19 cellular contexts compared by ENCODE assay signal in the genomic region with DNA sequence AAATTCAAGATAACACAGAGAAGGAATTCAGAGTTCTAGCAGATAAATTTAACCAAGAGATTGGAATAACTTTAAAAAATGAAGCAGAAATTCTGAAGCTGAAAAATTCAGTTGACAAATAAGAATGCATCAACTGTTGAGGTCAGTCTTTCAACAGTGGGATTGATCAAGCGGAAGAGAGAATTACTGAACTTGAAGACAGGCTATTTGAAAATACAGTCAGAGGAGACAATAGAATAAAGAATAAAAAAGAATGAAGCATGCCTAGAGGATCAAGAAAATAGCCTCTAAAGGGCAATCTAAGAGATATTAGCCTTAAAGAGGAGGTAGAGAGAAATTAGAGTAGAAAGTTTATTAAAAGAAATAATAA. TPM values are rescaled to one million over a fixed set of nuclear protein-coding genes. Genes with fewer than 3 reads are reported as not detected.
DNase-seq lines count a peak whose midpoint lies in the region; ATAC-seq, FAIRE-seq and TF ChIP-seq lines count a peak whose summit lies in the region.
"Had no signal": no experiment of that assay in that cellular context is flagged by ENCODE, and none has a peak within 500 bp of the region (broad histone marks: within the 10 kb centered on the region; RNA-seq: fewer than 3 reads in every experiment).

No MANE protein-coding gene starts in this region.

- H3F3A ChIP-seq in MM.1S (ENCODE audit: insufficient read depth, low read length): no peaks in the 10 kb centered on the region

- no peak overlapping the region for H2AFZ ChIP-seq in HepG2 (ENCODE audit: low read length)
- no peak overlapping the region for H2AFZ ChIP-seq in MM.1S (ENCODE audit: low read length)
- H2AFZ ChIP-seq: GM23248 had no signal

- H3K4me2 ChIP-seq in HepG2 (ENCODE audit: low read depth, low read length): peak overlapping the region; percentile 65
- no peak overlapping the region for H3K4me2 ChIP-seq in MM.1S (ENCODE audit: low read depth, low read length)
- H3K4me2 ChIP-seq: BLaER1 treated with 17β-estradiol and CSF1 and Interleukin-3, amounts not matched to agents 10 nM and 100 nM had no signal

- no peaks in the 10 kb centered on the region for H3K9me3 ChIP-seq in HepG2 (ENCODE audit: low read length)
- no peaks in the 10 kb centered on the region for H3K9me3 ChIP-seq in right lobe of liver
- peaks cover 21% of the 10 kb centered on the region for H3K9me3 ChIP-seq in endodermal cell (ENCODE audit: control insufficient read depth, low read length)
- no peaks in the 10 kb centered on the region for H3K9me3 ChIP-seq in MM.1S (replicated peaks; ENCODE audit: insufficient read depth, low read length)
- H3K9me3 ChIP-seq: HAP-1 had no signal

- in situ Hi-C loops in HepG2 (cut with HindIII; ENCODE audit: extremely low pct_ligation_motif_present, low pct_unique_long_range_greater_than_20kb) (no loop called here), ACHN (cut with HindIII; ENCODE audit: low pct_ligation_motif_present, low pct_unique_long_range_greater_than_20kb, low sequenced_read_pairs) (no loop called here)

- TF ChIP-seq POLR2A in HepG2 (IDR thresholded peaks at IDR 0.05; ENCODE audit: insufficient read depth in 1 of 2, low read depth in 2 of 2, low read length in 2 of 2) (no peak), right lobe of liver (IDR thresholded peaks at IDR 0.05) (no peak)

- peaks cover 20% of the 10 kb centered on the region for H3K4me1 ChIP-seq in HepG2 (ENCODE audit: insufficient read depth, low read length)
- no peaks in the 10 kb centered on the region for H3K4me1 ChIP-seq in right lobe of liver
- no peaks in the 10 kb centered on the region for H3K4me1 ChIP-seq in endodermal cell (ENCODE audit: control insufficient read depth, insufficient read depth, low read length)
- H3K4me1 ChIP-seq in MM.1S (ENCODE audit: low read length): no peaks in the 10 kb centered on the region
- H3K4me1 ChIP-seq: BLaER1 treated with 17β-estradiol and CSF1 and Interleukin-3, amounts not matched to agents 10 nM and 100 nM; HAP-1 had no signal

- peaks cover 14% of the 10 kb centered on the region for H3K9me3 Mint-ChIP-seq in endodermal cell
- peaks cover 20% of the 10 kb centered on the region for H3K9me3 Mint-ChIP-seq in nephron progenitor cell
- peaks cover 5% of the 10 kb centered on the region for H3K9me3 Mint-ChIP-seq in activated T-helper 17 cell treated with anti-CD3 and anti-CD28 coated beads, Interleukin-2, amount 50 U/mL, for 72 hours
- H3K9me3 Mint-ChIP-seq: CD8-positive, alpha-beta T cell had no signal

- CTCF ChIA-PET in HepG2 (lab: Yijun Ruan, JAX; ENCODE audit: low intra/inter-chr PET ratio, low total read pairs): no interaction called here

- no peaks in the 10 kb centered on the region for H3K9me2 ChIP-seq in MM.1S (replicated peaks; ENCODE audit: insufficient read depth, low read length)

- peaks cover 5% of the 10 kb centered on the region for H3K36me3 Mint-ChIP-seq in endodermal cell (ENCODE audit: low read depth)
- peaks cover 8% of the 10 kb centered on the region for H3K36me3 Mint-ChIP-seq in nephron progenitor cell (ENCODE audit: low read depth)
- no peaks in the 10 kb centered on the region for H3K36me3 Mint-ChIP-seq in activated T-helper 17 cell treated with anti-CD3 and anti-CD28 coated beads, Interleukin-2, amount 50 U/mL, for 72 hours (ENCODE audit: low read depth)
- H3K36me3 Mint-ChIP-seq: CD8-positive, alpha-beta T cell had no signal

- no peaks in the 10 kb centered on the region for H3K27me3 Mint-ChIP-seq in endodermal cell (ENCODE audit: insufficient read depth)
- no peaks in the 10 kb centered on the region for H3K27me3 Mint-ChIP-seq in nephron progenitor cell (ENCODE audit: low read depth, poor library complexity)
- H3K27me3 Mint-ChIP-seq in activated T-helper 17 cell treated with anti-CD3 and anti-CD28 coated beads, Interleukin-2, amount 50 U/mL, for 72 hours: peaks cover 18% of the 10 kb centered on the region

- no peak for TF ChIP-seq EP300 in HepG2 (IDR thresholded peaks at IDR 0.05; ENCODE audit: low read depth in 2 of 2, low read length in 2 of 2)
- no peak for TF ChIP-seq EP300 in HepG2 (CRISPR knock-in tag; IDR thresholded peaks at IDR 0.05; ENCODE audit: borderline replicate concordance)

- H3K27ac Mint-ChIP-seq in endodermal cell: no peak overlapping the region
- peak overlapping the region; percentile 3 for H3K27ac Mint-ChIP-seq in nephron progenitor cell
- no peak overlapping the region for H3K27ac Mint-ChIP-seq in activated T-helper 17 cell treated with anti-CD3 and anti-CD28 coated beads, Interleukin-2, amount 50 U/mL, for 72 hours
- H3K27ac Mint-ChIP-seq: B cell; CD8-positive, alpha-beta T cell had no signal

- H3K36me3 ChIP-seq in HepG2 (replicated peaks in 1 of 2; ENCODE audit: control insufficient read depth in 1 of 2, insufficient read depth in 2 of 2, low read length in 2 of 2) (no peaks in the 10 kb centered on the region), right lobe of liver (no peaks in the 10 kb centered on the region), endodermal cell (ENCODE audit: control insufficient read depth, insufficient read depth, low read length) (no peaks in the 10 kb centered on the region), MM.1S (replicated peaks; ENCODE audit: insufficient read depth, low read length) (no peaks in the 10 kb centered on the region)
- H3K36me3 ChIP-seq: BLaER1 treated with 17β-estradiol and CSF1 and Interleukin-3, amounts not matched to agents 10 nM and 100 nM; HAP-1 had no signal

- BruUV-seq in HepG2 (replicated peaks; lab: Mats Ljungman, UMichigan): no TSS peak

- DNase-seq in HepG2 (ENCODE audit: low spot score) (no peak), right lobe of liver (no peak), endodermal cell (no peak), nephron progenitor cell (no peak), NCI-H69 (lab: John Stamatoyannopoulos, UW) (no peak), ACHN (no peak), MM.1S (no peak)
- DNase-seq: 8988T; CD8-positive, alpha-beta T cell; GM23248; IMR-90 had no signal

- no peaks in the 10 kb centered on the region for H3K27me3 ChIP-seq in HepG2 (ENCODE audit: control insufficient read depth in 1 of 2, insufficient read depth in 2 of 2, low read length in 2 of 2)
- no peaks in the 10 kb centered on the region for H3K27me3 ChIP-seq in right lobe of liver
- H3K27me3 ChIP-seq in endodermal cell (ENCODE audit: control insufficient read depth, insufficient read depth, low read length, poor library complexity, severe bottlenecking): no peaks in the 10 kb centered on the region
- no peaks in the 10 kb centered on the region for H3K27me3 ChIP-seq in MM.1S (replicated peaks; ENCODE audit: insufficient read depth, low read length)
- H3K27me3 ChIP-seq: BLaER1 treated with 17β-estradiol and CSF1 and Interleukin-3, amounts not matched to agents 10 nM and 100 nM had no signal

- H3K79me2 ChIP-seq in HepG2 (ENCODE audit: insufficient read depth, low read length): no peaks in the 10 kb centered on the region
- no peaks in the 10 kb centered on the region for H3K79me2 ChIP-seq in MM.1S (ENCODE audit: low read length)

- TF ChIP-seq CTCF in HepG2 (CRISPR knock-in tag; IDR thresholded peaks at IDR 0.05) (no peak), right lobe of liver (IDR thresholded peaks at IDR 0.05) (no peak), endodermal cell (conservative IDR thresholded peaks at IDR 0.05) (no peak), nephron progenitor cell (IDR thresholded peaks at IDR 0.05) (no peak), MM.1S (IDR thresholded peaks at IDR 0.05; ENCODE audit: low read length) (no peak)

- FAIRE-seq in HepG2 (lab: Jason Lieb, UNC): no peak
- FAIRE-seq: D721Med, G401.6, GM12891, GM19239 had no signal

- peak overlapping the region in 1 of 3 experiments; percentile 42; a peak in 2 of 6 replicates for H3K4me3 ChIP-seq in HepG2 (replicated peaks in 1 of 3; ENCODE audit: insufficient read depth in 1 of 3, low read depth in 2 of 3, low read length in 3 of 3)
- H3K4me3 ChIP-seq in right lobe of liver: no peak overlapping the region
- peak overlapping the region; percentile 59 for H3K4me3 ChIP-seq in endodermal cell (ENCODE audit: low read length)
- no peak overlapping the region for H3K4me3 ChIP-seq in MM.1S (ENCODE audit: low read length)
- H3K4me3 ChIP-seq: BLaER1 treated with 17β-estradiol and CSF1 and Interleukin-3, amounts not matched to agents 10 nM and 100 nM; GM23248; HAP-1 had no signal

- H3K4me3 Mint-ChIP-seq in endodermal cell: no peak overlapping the region
- no peak overlapping the region for H3K4me3 Mint-ChIP-seq in nephron progenitor cell
- no peak overlapping the region for H3K4me3 Mint-ChIP-seq in activated T-helper 17 cell treated with anti-CD3 and anti-CD28 coated beads, Interleukin-2, amount 50 U/mL, for 72 hours
- H3K4me3 Mint-ChIP-seq: B cell; CD8-positive, alpha-beta T cell had no signal

- intact Hi-C loops in HepG2 (cut with micrococcal nuclease; ENCODE audit: unreplicated experiment): no loop called here
- intact Hi-C loops in right lobe of liver (cut with DNase I): no loop called here

- H3K27ac ChIP-seq in HepG2 (ENCODE audit: extremely low read length, insufficient read depth, low read length) (peak overlapping the region; percentile 43), right lobe of liver (no peak overlapping the region), endodermal cell (ENCODE audit: low read depth, low read length) (no peak overlapping the region), MM.1S (ENCODE audit: low read length) (no peak overlapping the region)
- H3K27ac ChIP-seq: BLaER1 treated with 17β-estradiol and CSF1 and Interleukin-3, amounts not matched to agents 10 nM and 100 nM; GM23248 had no signal

- H3K4me1 Mint-ChIP-seq in endodermal cell (peaks cover 14% of the 10 kb centered on the region), nephron progenitor cell (peaks cover 13% of the 10 kb centered on the region)
- no peaks in the 10 kb centered on the region for H3K4me1 Mint-ChIP-seq in activated T-helper 17 cell treated with anti-CD3 and anti-CD28 coated beads, Interleukin-2, amount 50 U/mL, for 72 hours
- H3K4me1 Mint-ChIP-seq: B cell had no signal

- POLR2A ChIA-PET in HepG2 (lab: Yijun Ruan, JAX): interaction anchor here (1.2 to 3.8 kb wide), 5 partner anchors 8 to 76 kb away, joined by 3 to 24 read pairs (median 3); partner anchors contain the start of genes ITGAV and ZC3H15

- no peak for TF ChIP-seq RAD21 in HepG2 (CRISPR knock-in tag; IDR thresholded peaks at IDR 0.05)

- 94% methylated on average over 1 of the region's 1 CpG for WGBS in HepG2 (ENCODE audit: low lambda C conversion rate)
- WGBS in right lobe of liver (ENCODE audit: insufficient coverage, low coverage, low lambda C conversion rate, missing lambda C conversion rate): 91% methylated on average over 1 of the region's 1 CpG
- WGBS in endodermal cell (ENCODE audit: insufficient coverage in 1 of 2, insufficient read length in 1 of 2), 2 experiments: 77 to 98% methylated on average over 1 of the region's 1 CpG

- H3K9ac ChIP-seq in HepG2 (ENCODE audit: insufficient read depth, low read depth, low read length) (no peak overlapping the region), endodermal cell (ENCODE audit: extremely low read depth, low read length, poor library complexity, severe bottlenecking) (no peak overlapping the region), MM.1S (ENCODE audit: low read length) (no peak overlapping the region)
- H3K9ac ChIP-seq: BLaER1 treated with 17β-estradiol and CSF1 and Interleukin-3, amounts not matched to agents 10 nM and 100 nM; GM23248 had no signal

- ATAC-seq in HepG2 (no peak), right lobe of liver (no peak)
- no peak for ATAC-seq in activated T-helper 17 cell treated with anti-CD3 and anti-CD28 coated beads, Interleukin-2, amount 50 U/mL, for 72 hours (replicated peaks)
- ATAC-seq: CD8-positive, alpha-beta T cell had no signal

- H4K20me1 ChIP-seq in HepG2 (ENCODE audit: insufficient read depth, low read length) (no peaks in the 10 kb centered on the region), MM.1S (ENCODE audit: insufficient read depth, low read length) (no peaks in the 10 kb centered on the region)
- H4K20me1 ChIP-seq: BLaER1 treated with 17β-estradiol and CSF1 and Interleukin-3, amounts not matched to agents 10 nM and 100 nM had no signal

RNA-seq across cellular contexts. Expression of gene ITGAV, which starts 27.7 kb away (rescaled TPM):
- total RNA-seq in HepG2 (2016; rRNA removed; fragmentation: Illumina TruSeq; extraction: Trizol): 35.8 and 60.4 TPM in 2 replicates
- total RNA-seq in HepG2 (2016; cell fraction: cytosol; rRNA removed; fragmentation: Illumina TruSeq; extraction: Trizol; ENCODE audit: low read depth): 3.7 and 6.3 TPM in 2 replicates
- 33.3 and 58.5 TPM in 2 replicates for total RNA-seq in HepG2 (2016; cell fraction: insoluble cytoplasmic fraction; rRNA removed; fragmentation: Illumina TruSeq; extraction: Trizol)
- 7.7 and 8.2 TPM in 2 replicates for total RNA-seq in HepG2 (2016; cell fraction: membrane; rRNA removed; fragmentation: Illumina TruSeq; extraction: Trizol)
- total RNA-seq in HepG2 (2016; cell fraction: nucleus; rRNA removed; fragmentation: Illumina TruSeq; extraction: Trizol): 74.9 and 86.9 TPM in 2 replicates
- polyA plus RNA-seq in HepG2 (2011; rRNA removed): 52.0 and 59.1 TPM in 2 replicates
- 21.6 and 34.2 TPM in 2 replicates for polyA plus RNA-seq in HepG2 (2011; cell fraction: cytosol; rRNA removed)
- polyA plus RNA-seq in HepG2 (2011; cell fraction: nucleus; rRNA removed): 55.2 and 64.5 TPM in 2 replicates
- 25.9 and 41.2 TPM in 2 replicates for polyA plus RNA-seq in HepG2 (2012)
- polyA plus RNA-seq in HepG2 (2016; cell fraction: cytosol; fragmentation: Illumina TruSeq; extraction: Trizol; ENCODE audit: low read depth): 0.74 and 0.83 TPM in 2 replicates
- 14.0 and 15.7 TPM in 2 replicates for polyA plus RNA-seq in HepG2 (2016; cell fraction: insoluble cytoplasmic fraction; fragmentation: Illumina TruSeq; extraction: Trizol; ENCODE audit: low read depth)
- polyA plus RNA-seq in HepG2 (2016; cell fraction: membrane; fragmentation: Illumina TruSeq; extraction: Trizol; ENCODE audit: low read depth): 1.8 and 2.3 TPM in 2 replicates
- polyA plus RNA-seq in HepG2 (2016; cell fraction: nucleus; fragmentation: Illumina TruSeq; extraction: Trizol; ENCODE audit: insufficient read depth, low read depth): 56.7 and 59.3 TPM in 2 replicates
- 22.8 and 55.2 TPM in 2 replicates for polyA minus RNA-seq in HepG2 (2011; rRNA and poly(A)+ RNA removed; ENCODE audit: low replicate concordance)
- 138 and 152 TPM in 2 replicates for polyA minus RNA-seq in HepG2 (2011; cell fraction: cytosol; rRNA and poly(A)+ RNA removed)
- 135 and 161 TPM in 2 replicates for polyA minus RNA-seq in HepG2 (2011; cell fraction: nucleus; rRNA and poly(A)+ RNA removed)
- total RNA-seq in right lobe of liver: 10 to 100 TPM; 16.3 to 48.4 (median 26.4) TPM
- total RNA-seq in endodermal cell: 10 to 100 TPM; 63.7 to 79.7 TPM
- polyA plus RNA-seq in endodermal cell (2013, experiment 1 of 2): 57.8 TPM
- polyA plus RNA-seq in endodermal cell (2013, experiment 2 of 2): 66.0 TPM
- total RNA-seq in activated T-helper 17 cell treated with anti-CD3 and anti-CD28 coated beads, Interleukin-2, amount 50 U/mL, for 72 hours: 10 to 100 TPM; 10.0 to 12.1 TPM
